In genomic region chr10:113078282-113078907, GRCh38 we compare ENCODE assay signal across 24 cellular contexts.
"Had no signal": no experiment of that assay in that cellular context is flagged by ENCODE, and none has a peak within 500 bp of the region (broad histone marks: within the 10 kb centered on the region; RNA-seq: fewer than 3 reads in every experiment).

No MANE protein-coding gene starts in this region.

- H3K36me3 ChIP-seq: colonic mucosa, esophagus muscularis mucosa, left lung, lower lobe of right lung, ovary, prostate gland, suprapubic skin, tibial artery had no signal

- H3K4me3 ChIP-seq: colonic mucosa, dorsolateral prefrontal cortex, esophagus muscularis mucosa, left lung, lower lobe of right lung, ovary, prostate gland, stomach, suprapubic skin, tibial artery had no signal

- H3K9me3 ChIP-seq: colonic mucosa, esophagus muscularis mucosa, left lung, lower lobe of right lung, ovary, prostate gland, stomach, suprapubic skin, tibial artery had no signal

- DNase-seq: activated CD4-positive, alpha-beta memory T cell treated with anti-CD3 and anti-CD28 coated beads for 36 hours; activated CD4-positive, alpha-beta T cell treated with anti-CD3 and anti-CD28 coated beads, Interleukin-2, amount 10 ng/mL, durations not matched to agents 24 days and 14 days; activated CD8-positive, alpha-beta memory T cell treated with anti-CD3 and anti-CD28 coated beads, Interleukin-2, amount 50 U/mL, for 48 hours; activated gamma-delta T cell treated with Interleukin-2 at 50 U/mL for 16 hours; activated naive CD4-positive, alpha-beta T cell treated with anti-CD3 and anti-CD28 coated beads, Interleukin-2, amount 50 U/mL, for 16 hours; activated T-cell treated with anti-CD3 and anti-CD28 coated beads, Interleukin-2, amount 50 U/mL, for 24 hours; cerebellar nuclear complex; colonic mucosa; dorsolateral prefrontal cortex; left lung; lower lobe of right lung; naive B cell; ovary; stimulated activated CD4-positive, alpha-beta T cell treated with anti-CD3 and anti-CD28 coated beads, Interleukin-15, amount 100 ng/mL, for 24 hours; stimulated activated CD4-positive, alpha-beta T cell treated with anti-CD3 and anti-CD28 coated beads, Interleukin-2, amount 100 ng/mL, for 24 hours; stimulated activated naive B cell treated with anti-CD40 and anti-IgM and Interleukin-4, amounts not matched to agents 10 μg/mL and 1 μg/mL and 100 μg/mL, for 72 hours; stomach; SW 1271; T-helper 9 cell had no signal

- H3K27me3 ChIP-seq: colonic mucosa, dorsolateral prefrontal cortex, esophagus muscularis mucosa, left lung, ovary, stomach, suprapubic skin, tibial artery had no signal

- H3K4me1 ChIP-seq: colonic mucosa, left lung, prostate gland had no signal

- H3K27ac ChIP-seq: colonic mucosa, dorsolateral prefrontal cortex, esophagus muscularis mucosa, left lung, lower lobe of right lung, ovary, prostate gland, stomach, suprapubic skin, VCaP had no signal
